Comparison of ENCODE assay signal across 9 cellular contexts in genomic region chr1:92536593-92537332, GRCh38. TPM values are rescaled to one million over a fixed set of nuclear protein-coding genes. Genes with fewer than 3 reads are reported as not detected.
A peak's percentile ranks its signal among the peaks of the same experiment; 100 is the strongest.
DNase-seq lines count a peak whose midpoint lies in the region; ATAC-seq, FAIRE-seq and TF ChIP-seq lines count a peak whose summit lies in the region.
"Had no signal": no experiment of that assay in that cellular context is flagged by ENCODE, and none has a peak within 500 bp of the region (broad histone marks: within the 10 kb centered on the region; RNA-seq: fewer than 3 reads in every experiment).

No MANE protein-coding gene starts in this region.

- FAIRE-seq in RCC 7860 (lab: Jason Lieb, UNC), result peak; percentile 94
- FAIRE-seq: TTC549 had no signal

- no peak for TF ChIP-seq CTCF in thyroid gland (IDR thresholded peaks at IDR 0.05)

- H3K27ac ChIP-seq in thyroid gland, result no peak overlapping the region

- ATAC-seq in activated CD4-positive, CD25-positive, alpha-beta regulatory T cell treated with anti-CD3 and anti-CD28 coated beads, Interleukin-2, amount 50 U/mL, for 24 hours, result peak; percentile 52 to 57
- peak; percentile 63 for ATAC-seq in HG02763 (IDR thresholded peaks at IDR 0.05; ENCODE audit: unreplicated experiment)

- H3K9me3 ChIP-seq in thyroid gland, result no peaks in the 10 kb centered on the region

- H3K27me3 ChIP-seq in thyroid gland, result no peaks in the 10 kb centered on the region

- H3K4me1 ChIP-seq in thyroid gland, result no peaks in the 10 kb centered on the region

- intact Hi-C loops in thyroid gland (cut with DNase I), result no loop called here

- H3K4me3 ChIP-seq in thyroid gland (replicated peaks in 1 of 3), result no peak overlapping the region

- WGBS in thyroid gland, 2 donors, result 86 to 93% methylated on average over 3 of the region's 3 CpGs

- TF ChIP-seq POLR2A in thyroid gland (IDR thresholded peaks at IDR 0.05), result no peak

- no peaks in the 10 kb centered on the region for H3K36me3 ChIP-seq in thyroid gland

- DNase-seq in activated CD4-positive, CD25-positive, alpha-beta regulatory T cell treated with anti-CD3 and anti-CD28 coated beads, Interleukin-2, amount 50 U/mL, for 72 hours, result no peak
- peak; percentile 43 for DNase-seq in RCC 7860 (ENCODE audit: low spot score)
- peak; percentile 21 for DNase-seq in hepatic stellate cell (ENCODE audit: low spot score)
- DNase-seq in NCI-H526 treated with DMSO at 0.1 percent for 48 hours (lab: John Stamatoyannopoulos, UW), result no peak
- no peak for DNase-seq in thyroid gland
- no peak for DNase-seq in NCI-H1092 (lab: John Stamatoyannopoulos, UW)

RNA-seq across cellular contexts. Expression of gene GFI1, which starts 50.0 kb away (rescaled TPM):
- total RNA-seq in thyroid gland, result 1 to 10 TPM in 1 of 4 donors, under 1 TPM in 3; 0.27 to 1.8 (median 0.47) TPM

Comparison
In these comparisons a context has a peak if more than half of its experiments do, and no peak if none do; other contexts are left out.
1. DNase-seq: peak in RCC 7860 (single experiment) and hepatic stellate cell (single experiment); none in activated CD4-positive, CD25-positive, alpha-beta regulatory T cell treated with anti-CD3 and anti-CD28 coated beads, Interleukin-2, amount 50 U/mL, for 72 hours (single experiment), NCI-H526 treated with DMSO at 0.1 percent for 48 hours (single experiment), thyroid gland (0 of 2) and NCI-H1092 (single experiment).